In the genomic region with DNA sequence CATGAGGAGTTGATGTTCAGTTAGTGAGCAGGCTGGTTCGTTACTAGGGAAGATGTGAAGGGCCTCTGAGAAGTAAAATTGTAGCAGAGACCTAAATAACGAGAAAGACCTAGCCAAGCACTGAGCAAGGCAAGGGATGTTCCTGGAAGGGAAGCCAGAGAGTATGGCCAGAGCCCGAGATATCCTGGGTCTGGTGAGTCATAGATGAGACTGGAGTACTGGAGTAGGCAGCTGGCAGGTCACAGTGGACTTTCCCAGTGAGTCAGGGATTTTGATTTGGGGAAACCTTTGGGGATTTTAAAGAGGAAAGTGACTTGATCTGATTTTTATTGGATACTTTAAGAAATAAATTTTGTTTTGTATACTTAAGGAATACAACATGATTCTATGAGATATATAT, we compare ENCODE assay signal across 11 cellular contexts.
DNase-seq lines count a peak whose midpoint lies in the region; ATAC-seq, FAIRE-seq and TF ChIP-seq lines count a peak whose summit lies in the region.
"Had no signal": no experiment of that assay in that cellular context is flagged by ENCODE, and none has a peak within 500 bp of the region (broad histone marks: within the 10 kb centered on the region; RNA-seq: fewer than 3 reads in every experiment).

No MANE protein-coding gene starts in this region.

- no peak overlapping the region for H2BK5ac ChIP-seq in IMR-90 (ENCODE audit: low read depth, low read length, poor library complexity, severe bottlenecking)

- WGBS in IMR-90 (ENCODE audit: extremely low coverage in 2 of 2, insufficient read length in 1 of 2), 2 experiments: 83% methylated on average over 1 of the region's 3 CpGs; no CpG with 5 or more reads in 1 of the 2 experiments

- H4K91ac ChIP-seq in IMR-90 (ENCODE audit: insufficient read depth, low read depth, low read length): no peak overlapping the region

- TF ChIP-seq CTCF in IMR-90 (conservative IDR thresholded peaks at IDR 0.05; ENCODE audit: low read depth, low read length): no peak
- TF ChIP-seq CTCF in endothelial cell of umbilical vein (IDR thresholded peaks at IDR 0.05; ENCODE audit: extremely low read depth in 1 of 2, insufficient read depth in 1 of 2, low read depth in 1 of 2, low read length in 2 of 2): no peak
- no peak for TF ChIP-seq CTCF in left lung (IDR thresholded peaks at IDR 0.05)

- H4K20me1 ChIP-seq in IMR-90 (ENCODE audit: insufficient read depth, low read length) (no peaks in the 10 kb centered on the region), endothelial cell of umbilical vein (replicated peaks; ENCODE audit: control insufficient read depth, extremely low read depth, insufficient read depth, low read length) (no peaks in the 10 kb centered on the region)

- H2AK9ac ChIP-seq in IMR-90 (replicated peaks; ENCODE audit: low read depth, low read length, poor library complexity): no peak overlapping the region

- H3K9ac ChIP-seq in IMR-90 (ENCODE audit: low read depth, low read length): no peak overlapping the region
- no peak overlapping the region for H3K9ac ChIP-seq in endothelial cell of umbilical vein (replicated peaks; ENCODE audit: extremely low read depth, insufficient read depth, low read length)

- H3K56ac ChIP-seq in IMR-90 (ENCODE audit: extremely low read depth, insufficient read depth, low read length): no peak overlapping the region

- H3K9me3 Mint-ChIP-seq in CD4-positive, alpha-beta memory T cell: peaks cover 0 to 3% (median 0%) of the 10 kb centered on the region in 8 donors

- H3K9me3 ChIP-seq in IMR-90 (ENCODE audit: control insufficient read depth, insufficient read depth, low read length) (no peaks in the 10 kb centered on the region), endothelial cell of umbilical vein (replicated peaks; ENCODE audit: control insufficient read depth, insufficient read depth, low read length) (peaks cover 3% of the 10 kb centered on the region), left lung (no peaks in the 10 kb centered on the region)
- H3K9me3 ChIP-seq in CD4-positive, alpha-beta memory T cell (ENCODE audit: control insufficient read depth in 1 of 2, low read length in 2 of 2): no peaks in the 10 kb centered on the region

- H3K9me1 ChIP-seq in IMR-90 (ENCODE audit: insufficient read depth, low read length) (no peaks in the 10 kb centered on the region), endothelial cell of umbilical vein (replicated peaks; ENCODE audit: control insufficient read depth, extremely low read depth, insufficient read depth, low read length) (no peaks in the 10 kb centered on the region)

- H3K4me3 ChIP-seq in IMR-90 (ENCODE audit: insufficient read depth, low read depth, low read length) (no peak overlapping the region), endothelial cell of umbilical vein (replicated peaks in 1 of 3; ENCODE audit: insufficient read depth in 1 of 3, low read depth in 1 of 3, low read length in 3 of 3) (no peak overlapping the region), left lung (no peak overlapping the region)
- no peak overlapping the region for H3K4me3 ChIP-seq in CD4-positive, alpha-beta memory T cell (ENCODE audit: low read length in 2 of 2)

- no peak for FAIRE-seq in endothelial cell of umbilical vein (lab: Jason Lieb, UNC)

- TF ChIP-seq RAD21 in IMR-90 (IDR thresholded peaks at IDR 0.05; ENCODE audit: low read length): no peak

- peak; percentile 25 for DNase-seq in ACHN
- peak; percentile 92 for DNase-seq in IMR-90
- DNase-seq in endothelial cell of umbilical vein (ENCODE audit: low read depth, low spot score): no peak
- DNase-seq in left lung: no peak
- no peak for DNase-seq in NCI-H1694 treated with DMSO at 0.1 percent for 48 hours (lab: John Stamatoyannopoulos, UW)
- no peak for DNase-seq in CD4-positive, alpha-beta memory T cell
- DNase-seq in NCI-H2107 (lab: John Stamatoyannopoulos, UW): no peak
- DNase-seq: cerebellar nuclear complex, NCI-H1417 had no signal

- H3K4me1 ChIP-seq in IMR-90 (ENCODE audit: control insufficient read depth, insufficient read depth, low read length) (0 out of 2 replicates have a peak, but pooled peaks cover 2% of the 10 kb centered on the region), endothelial cell of umbilical vein (ENCODE audit: control insufficient read depth, extremely low read depth, insufficient read depth, low read length) (no peaks in the 10 kb centered on the region), left lung (no peaks in the 10 kb centered on the region)
- H3K4me1 ChIP-seq in CD4-positive, alpha-beta memory T cell (ENCODE audit: insufficient read depth, low read length): no peaks in the 10 kb centered on the region

- H2BK120ac ChIP-seq in IMR-90 (ENCODE audit: low read depth, low read length): no peak overlapping the region

- BruUV-seq in IMR-90 (replicated peaks; lab: Mats Ljungman, UMichigan) (no TSS peak), endothelial cell of umbilical vein (replicated peaks; lab: Mats Ljungman, UMichigan) (no TSS peak)

- no peaks in the 10 kb centered on the region for H3K27me3 ChIP-seq in IMR-90 (ENCODE audit: control insufficient read depth, insufficient read depth, low read length)
- H3K27me3 ChIP-seq in endothelial cell of umbilical vein (ENCODE audit: control insufficient read depth in 2 of 2, insufficient read depth in 2 of 2, low read length in 2 of 2): no peaks in the 10 kb centered on the region
- no peaks in the 10 kb centered on the region for H3K27me3 ChIP-seq in left lung
- no peaks in the 10 kb centered on the region for H3K27me3 ChIP-seq in CD4-positive, alpha-beta memory T cell (ENCODE audit: insufficient read depth, low read length)

- H3K23ac ChIP-seq in IMR-90 (ENCODE audit: low read depth, low read length): no peak overlapping the region

- H4K8ac ChIP-seq in IMR-90 (ENCODE audit: low read depth in 2 of 2, low read length in 2 of 2): no peak overlapping the region

- H3K79me2 ChIP-seq in endothelial cell of umbilical vein (ENCODE audit: control insufficient read depth, insufficient read depth, low read length): no peaks in the 10 kb centered on the region

- no peak overlapping the region for H3K4ac ChIP-seq in IMR-90 (ENCODE audit: low read depth, low read length)

- no peak overlapping the region for H4K5ac ChIP-seq in IMR-90 (ENCODE audit: low read depth, low read length)

- no peak overlapping the region for H3K18ac ChIP-seq in IMR-90 (ENCODE audit: low read depth, low read length)

- H3K27ac Mint-ChIP-seq in CD4-positive, alpha-beta memory T cell: no peak overlapping the region
- H3K27ac Mint-ChIP-seq: B cell had no signal

- H3K4me2 ChIP-seq in IMR-90 (ENCODE audit: low read depth, low read length) (no peak overlapping the region), endothelial cell of umbilical vein (ENCODE audit: insufficient read depth, low read length) (no peak overlapping the region)

- peak; percentile 89 for ATAC-seq in IMR-90 (ENCODE audit: low read depth)
- peak; percentile 70 for ATAC-seq in left lung
- ATAC-seq in activated CD4-positive, CD25-positive, alpha-beta regulatory T cell treated with anti-CD3 and anti-CD28 coated beads, Interleukin-2, amount 50 U/mL, for 24 hours: no peak

- CTCF ChIA-PET in IMR-90 (lab: Yijun Ruan, JAX): no interaction called here
- CTCF ChIA-PET in endothelial cell of umbilical vein (lab: Charles Lee): no interaction called here
- CTCF ChIA-PET in CD4-positive, alpha-beta memory T cell (lab: Charles Lee; ENCODE audit: partially characterized antibody): no interaction called here

- H3K4me1 Mint-ChIP-seq in CD4-positive, alpha-beta memory T cell: no peaks in the 10 kb centered on the region
- H3K4me1 Mint-ChIP-seq: B cell had no signal

- no peaks in the 10 kb centered on the region for H3K36me3 Mint-ChIP-seq in CD4-positive, alpha-beta memory T cell

- intact Hi-C loops in IMR-90 (cut with micrococcal nuclease) (no loop called here), endothelial cell of umbilical vein (cut with micrococcal nuclease) (no loop called here), left lung (cut with DNase I) (no loop called here)
- intact Hi-C loops in CD4-positive, alpha-beta memory T cell (cut with micrococcal nuclease): no loop called here

- H3K79me1 ChIP-seq in IMR-90 (ENCODE audit: low read depth in 1 of 2, low read length in 2 of 2): no peaks in the 10 kb centered on the region

- H3K14ac ChIP-seq in IMR-90 (replicated peaks; ENCODE audit: low read depth, low read length): no peak overlapping the region

- H2BK20ac ChIP-seq in IMR-90 (ENCODE audit: low read depth, low read length): no peak overlapping the region

- H2AFZ ChIP-seq in IMR-90 (replicated peaks; ENCODE audit: low read length, poor library complexity) (no peak overlapping the region), endothelial cell of umbilical vein (ENCODE audit: low read depth, low read length) (no peak overlapping the region)

- in situ Hi-C loops in ACHN (cut with HindIII; ENCODE audit: low pct_ligation_motif_present, low pct_unique_long_range_greater_than_20kb, low sequenced_read_pairs): no loop called here
- in situ Hi-C loops in IMR-90 (cut with MboI; ENCODE audit: low sequenced_read_pairs): no loop called here

- H2AK5ac ChIP-seq in IMR-90 (ENCODE audit: low read depth, low read length): no peak overlapping the region

- H3K36me3 ChIP-seq in IMR-90 (ENCODE audit: control insufficient read depth, insufficient read depth, low read length) (no peaks in the 10 kb centered on the region), endothelial cell of umbilical vein (ENCODE audit: control insufficient read depth in 2 of 2, extremely low read depth in 1 of 2, insufficient read depth in 2 of 2, low read length in 2 of 2) (no peaks in the 10 kb centered on the region), left lung (no peaks in the 10 kb centered on the region)
- H3K36me3 ChIP-seq in CD4-positive, alpha-beta memory T cell (ENCODE audit: insufficient read depth, low read length): no peaks in the 10 kb centered on the region

- no peaks in the 10 kb centered on the region for H3K27me3 Mint-ChIP-seq in CD4-positive, alpha-beta memory T cell
- H3K27me3 Mint-ChIP-seq: B cell had no signal

- H3K27ac ChIP-seq in IMR-90 (ENCODE audit: insufficient read depth, low read length): no peak overlapping the region
- no peak overlapping the region for H3K27ac ChIP-seq in endothelial cell of umbilical vein (ENCODE audit: insufficient read depth, low read depth, low read length)
- no peak overlapping the region for H3K27ac ChIP-seq in left lung
- H3K27ac ChIP-seq in CD4-positive, alpha-beta memory T cell (ENCODE audit: low read depth, low read length): no peak overlapping the region

- POLR2A ChIA-PET in IMR-90 (lab: Charles Lee; ENCODE audit: unreplicated experiment) (no interaction called here), endothelial cell of umbilical vein (lab: Charles Lee) (no interaction called here)
- POLR2A ChIA-PET in CD4-positive, alpha-beta memory T cell (lab: Charles Lee; ENCODE audit: partially characterized antibody): no interaction called here

- dilution Hi-C loops in IMR-90 (cut with HindIII; ENCODE audit: low sequenced_read_pairs, unreplicated experiment) (no loop called here), endothelial cell of umbilical vein (cut with MboI; ENCODE audit: extremely low pct_ligation_motif_present, low sequenced_read_pairs) (no loop called here)

- TF ChIP-seq POLR2A in IMR-90 (IDR thresholded peaks at IDR 0.05; ENCODE audit: low read depth, low read length): no peak
- no peak for TF ChIP-seq POLR2A in endothelial cell of umbilical vein (IDR thresholded peaks at IDR 0.05; ENCODE audit: low read depth, low read length)

- no peak overlapping the region for H2BK15ac ChIP-seq in IMR-90 (ENCODE audit: low read depth, low read length)

- no peak overlapping the region for H3K4me3 Mint-ChIP-seq in CD4-positive, alpha-beta memory T cell
- H3K4me3 Mint-ChIP-seq: B cell had no signal

Comparison
In these comparisons a context has a peak if more than half of its experiments do, and no peak if none do; other contexts are left out.
1. DNase-seq: peak in ACHN (single experiment) and IMR-90 (single experiment); none in endothelial cell of umbilical vein (single experiment), left lung (0 of 2), NCI-H1694 treated with DMSO at 0.1 percent for 48 hours (single experiment), CD4-positive, alpha-beta memory T cell (0 of 5) and NCI-H2107 (single experiment).
2. ATAC-seq: peak in IMR-90 (single experiment) and left lung (single experiment); none in activated CD4-positive, CD25-positive, alpha-beta regulatory T cell treated with anti-CD3 and anti-CD28 coated beads, Interleukin-2, amount 50 U/mL, for 24 hours (0 of 2).